ENCODE assay signal across 11 cellular contexts in the genomic region with DNA sequence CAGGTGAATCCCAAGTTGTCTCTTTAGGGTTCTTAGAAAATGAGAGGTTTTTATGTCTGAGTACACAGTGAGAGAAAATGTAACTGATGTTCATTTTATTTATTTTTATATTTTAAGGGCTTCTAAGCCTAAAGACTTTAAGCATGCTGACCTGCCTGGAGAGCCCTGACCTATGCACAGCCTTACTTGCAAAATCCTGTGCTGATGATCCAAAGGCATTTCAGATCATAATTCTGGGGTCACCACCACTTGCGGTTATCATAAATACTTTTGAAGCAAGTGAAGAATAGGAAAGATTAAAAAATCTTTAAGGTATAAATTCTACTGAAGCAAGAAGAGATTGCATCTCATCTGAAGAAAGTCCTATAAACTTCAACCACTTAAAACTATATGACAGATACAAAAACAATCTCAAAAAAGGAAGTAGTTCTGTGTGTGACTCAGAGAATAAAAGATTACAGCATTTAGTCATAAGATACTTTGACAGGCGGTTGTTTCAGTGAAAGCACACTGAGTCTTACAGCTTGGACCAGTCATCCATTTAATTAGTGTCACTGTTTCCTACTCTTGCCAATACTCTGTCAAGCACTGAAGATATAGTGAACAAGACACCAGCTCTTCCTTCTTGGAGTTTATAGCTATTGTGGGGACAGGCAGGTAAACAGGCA.
A peak's percentile ranks its signal among the peaks of the same experiment; 100 is the strongest.
DNase-seq lines count a peak whose midpoint lies in the region; ATAC-seq and TF ChIP-seq lines count a peak whose summit lies in the region.
"Had no signal": no experiment of that assay in that cellular context is flagged by ENCODE, and none has a peak within 500 bp of the region (broad histone marks: within the 10 kb centered on the region; RNA-seq: fewer than 3 reads in every experiment).

No MANE protein-coding gene starts in this region.

- WGBS in psoas muscle, 3 donors, result 52 to 63% (median 58%) methylated on average over 2 of the region's 2 CpGs

- no peak for TF ChIP-seq CTCF in psoas muscle (IDR thresholded peaks at IDR 0.05)
- no peak for TF ChIP-seq CTCF in vagina (IDR thresholded peaks at IDR 0.05)
- no peak for TF ChIP-seq CTCF in GM10266 (IDR thresholded peaks at IDR 0.05; ENCODE audit: control insufficient read depth, insufficient read depth, low read depth, missing control alignments)

- DNase-seq in ELR (ENCODE audit: low read depth), result peak; percentile 89
- DNase-seq in NOMO-1 treated with DMSO at 0.1 percent for 48 hours (lab: John Stamatoyannopoulos, UW; ENCODE audit: unreplicated experiment), result peak; percentile 90
- DNase-seq in dermis blood vessel endothelial cell, result peak; percentile 68
- DNase-seq in psoas muscle, result no peak
- DNase-seq in NCI-H2081 (lab: John Stamatoyannopoulos, UW), result no peak
- DNase-seq in vagina (ENCODE audit: extremely low spot score in 2 of 2), result no peak
- DNase-seq in 8988T, result no peak
- no peak for DNase-seq in GM10266 (ENCODE audit: extremely low spot score)
- DNase-seq: spleen had no signal

- H3K9me3 ChIP-seq in psoas muscle, result no peaks in the 10 kb centered on the region
- no peaks in the 10 kb centered on the region for H3K9me3 ChIP-seq in vagina
- H3K9me3 ChIP-seq: adrenal gland, spleen had no signal

- H3K27me3 ChIP-seq in psoas muscle (ENCODE audit: insufficient read depth in 3 of 3, low read length in 2 of 3) (no peaks in the 10 kb centered on the region), vagina (no peaks in the 10 kb centered on the region)
- H3K27me3 ChIP-seq: adrenal gland, spleen had no signal

- H3K4me1 ChIP-seq in psoas muscle, result no peaks in the 10 kb centered on the region
- peaks cover 16% of the 10 kb centered on the region for H3K4me1 ChIP-seq in vagina
- H3K4me1 ChIP-seq: adrenal gland, spleen had no signal

- intact Hi-C loops in psoas muscle (cut with DNase I) (no loop called here), vagina (cut with DNase I) (no loop called here)

- no peak overlapping the region for H3K27ac ChIP-seq in psoas muscle
- no peak overlapping the region for H3K27ac ChIP-seq in vagina
- H3K27ac ChIP-seq: adrenal gland, spleen had no signal

- ATAC-seq in psoas muscle, result peak in 3 of 4 donors; percentile 71 to 79 (median 76)
- ATAC-seq: GM23338 had no signal

- H3K36me3 ChIP-seq in psoas muscle (ENCODE audit: insufficient read depth in 1 of 2, low read depth in 1 of 2) (no peaks in the 10 kb centered on the region), vagina (no peaks in the 10 kb centered on the region)
- H3K36me3 ChIP-seq: adrenal gland, spleen had no signal

- H3K4me3 ChIP-seq in psoas muscle, result no peak overlapping the region
- H3K4me3 ChIP-seq in vagina, result no peak overlapping the region
- H3K4me3 ChIP-seq: adrenal gland, GM23338, spleen had no signal

- TF ChIP-seq POLR2A in vagina (IDR thresholded peaks at IDR 0.05), result no peak

Comparison
In these comparisons a context has a peak if more than half of its experiments do, and no peak if none do; other contexts are left out.
1. DNase-seq: peak in ELR (single experiment), NOMO-1 treated with DMSO at 0.1 percent for 48 hours (single experiment) and dermis blood vessel endothelial cell (single experiment); none in psoas muscle (0 of 2), NCI-H2081 (0 of 2), vagina (0 of 2), 8988T (single experiment) and GM10266 (single experiment).